ENCODE assay signal across 14 cellular contexts in the genomic region with DNA sequence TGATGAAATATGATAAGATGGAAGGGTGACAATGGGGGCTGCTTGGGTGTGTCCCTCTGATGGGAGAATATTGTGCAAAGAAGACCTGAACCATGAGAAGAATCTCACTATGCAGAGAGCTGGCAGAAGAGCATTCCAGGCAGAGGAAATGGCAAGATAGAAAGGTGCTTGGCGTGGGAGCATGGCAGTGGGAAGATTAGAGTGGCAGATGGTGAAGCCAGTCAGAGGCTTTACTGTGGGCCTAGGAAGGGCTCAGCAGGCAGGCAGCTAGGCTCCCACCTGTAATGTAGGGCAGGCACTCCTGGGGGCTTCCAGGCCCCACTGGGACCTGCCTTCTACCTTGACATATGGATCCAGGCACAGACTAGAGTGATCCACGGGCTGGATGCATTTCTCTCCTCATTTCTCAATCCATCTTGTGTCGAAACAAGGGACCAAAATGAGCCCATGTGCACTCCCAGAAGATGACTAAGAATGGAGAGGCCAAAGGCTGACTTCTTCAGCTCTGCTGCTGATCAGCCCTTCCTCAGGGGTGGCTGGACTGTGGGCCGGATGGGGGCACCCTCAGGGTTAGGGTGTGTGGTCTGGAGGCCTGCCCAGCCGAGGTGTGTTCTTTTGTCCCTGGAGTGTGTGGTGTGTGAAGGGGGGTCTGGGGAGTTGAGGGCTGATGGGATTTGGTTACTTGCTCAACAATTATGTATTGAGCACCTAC.
DNase-seq lines count a peak whose midpoint lies in the region; ATAC-seq and TF ChIP-seq lines count a peak whose summit lies in the region.
"Had no signal": no experiment of that assay in that cellular context is flagged by ENCODE, and none has a peak within 500 bp of the region (broad histone marks: within the 10 kb centered on the region; RNA-seq: fewer than 3 reads in every experiment).

No MANE protein-coding gene starts in this region.

- H3K36me3 ChIP-seq in left ventricle myocardium inferior (no peaks in the 10 kb centered on the region), RWPE2 (ENCODE audit: low read depth) (no peaks in the 10 kb centered on the region)
- H3K36me3 ChIP-seq: uterus had no signal

- peak; percentile 49; the same call in 2 of the 3 replicates for ATAC-seq in RWPE2 (ENCODE audit: low read depth)
- ATAC-seq: left colon had no signal

- peak overlapping the region; percentile 45 for H3K27ac ChIP-seq in left ventricle myocardium inferior (replicated peaks)
- H3K27ac ChIP-seq in RWPE2 (ENCODE audit: poor library complexity, severe bottlenecking): no peak overlapping the region
- H3K27ac ChIP-seq: uterus had no signal

- DNase-seq in left ventricle myocardium inferior: no peak
- DNase-seq in cardiac septum (ENCODE audit: low spot score): no peak
- DNase-seq in RWPE2 (ENCODE audit: low spot score): no peak
- peak; percentile 70 for DNase-seq in fibroblast of peridontal ligament (ENCODE audit: extremely low read depth)
- peak; percentile 59 for DNase-seq in stromal cell of bone marrow (ENCODE audit: low read depth)
- no peak for DNase-seq in foreskin melanocyte
- DNase-seq in NCI-H1105 treated with DMSO at 0.1 percent for 48 hours (lab: John Stamatoyannopoulos, UW): no peak
- no peak for DNase-seq in activated effector memory CD4-positive, alpha-beta T cell treated with anti-CD3 and anti-CD28 coated beads, Interleukin-2, amount 50 U/mL, for 16 hours
- DNase-seq: activated CD4-positive, alpha-beta T cell treated with anti-CD3 and anti-CD28 coated beads for 4 hours; DND-41; left colon; NCI-H1436; NCI-H748 treated with DMSO at 0.1 percent for 48 hours; uterus had no signal

- H3K9me3 ChIP-seq in left ventricle myocardium inferior (replicated peaks) (no peaks in the 10 kb centered on the region), RWPE2 (ENCODE audit: severe bottlenecking) (no peaks in the 10 kb centered on the region)
- H3K9me3 ChIP-seq: uterus had no signal

- H3K27me3 ChIP-seq in left ventricle myocardium inferior (ENCODE audit: low read depth) (no peaks in the 10 kb centered on the region), RWPE2 (ENCODE audit: insufficient read depth, poor library complexity, severe bottlenecking) (no peaks in the 10 kb centered on the region)
- H3K27me3 ChIP-seq: uterus had no signal

- intact Hi-C loops in left ventricle myocardium inferior (cut with micrococcal nuclease) (no loop called here), cardiac septum (cut with DNase I) (no loop called here)

- no peak overlapping the region for H3K4me3 ChIP-seq in left ventricle myocardium inferior
- H3K4me3 ChIP-seq in RWPE2 (ENCODE audit: severe bottlenecking): no peak overlapping the region
- H3K4me3 ChIP-seq: uterus had no signal

- H3K4me1 ChIP-seq in left ventricle myocardium inferior (peaks cover 100% of the 10 kb centered on the region), RWPE2 (ENCODE audit: insufficient read depth, poor library complexity, severe bottlenecking) (peaks cover 9% of the 10 kb centered on the region)

- TF ChIP-seq CTCF in left ventricle myocardium inferior (IDR thresholded peaks at IDR 0.05; ENCODE audit: borderline replicate concordance): no peak
- no peak for TF ChIP-seq CTCF in RWPE2 (IDR thresholded peaks at IDR 0.05; ENCODE audit: poor library complexity, severe bottlenecking)

Comparison
In these comparisons a context has a peak if more than half of its experiments do, and no peak if none do; other contexts are left out.
1. DNase-seq: peak in fibroblast of peridontal ligament (single experiment) and stromal cell of bone marrow (single experiment); none in left ventricle myocardium inferior (single experiment), cardiac septum (single experiment), RWPE2 (single experiment), foreskin melanocyte (single experiment), NCI-H1105 treated with DMSO at 0.1 percent for 48 hours (single experiment) and activated effector memory CD4-positive, alpha-beta T cell treated with anti-CD3 and anti-CD28 coated beads, Interleukin-2, amount 50 U/mL, for 16 hours (single experiment).